ENCODE assay signal across 1 cellular context in genomic region chr9:91896513-91897121, GRCh38.
TF ChIP-seq lines count a peak whose summit lies in the region.

No MANE protein-coding gene starts in this region.

TF ChIP-seq in K562, 482 proteins besides CTCF, POLR2A, EP300 and RAD21 (continued from another document and continues in another):
- TF ChIP-seq MGA (IDR thresholded peaks at IDR 0.05) (no peak), ZNF408 (CRISPR knock-in tag; IDR thresholded peaks at IDR 0.05; ENCODE audit: low read depth) (no peak), MNT (conservative IDR thresholded peaks at IDR 0.05) (no peak), ARID3A (IDR thresholded peaks at IDR 0.05; ENCODE audit: borderline replicate concordance, low read depth, low read length) (no peak), SMARCA4 (IDR thresholded peaks at IDR 0.05) (0 out of 2 replicates have a peak, but pooled peaks have one; percentile 13), PCBP2 (IDR thresholded peaks at IDR 0.05; ENCODE audit: low read depth, low read length, poor library complexity, severe bottlenecking) (no peak), ZNF280A (IDR thresholded peaks at IDR 0.05; ENCODE audit: low read depth, partially characterized antibody) (no peak), KDM5B (IDR thresholded peaks at IDR 0.05; ENCODE audit: insufficient replicate concordance, low read depth, low read length) (no peak), RREB1 (CRISPR knock-in tag; IDR thresholded peaks at IDR 0.05) (no peak), KDM4B (IDR thresholded peaks at IDR 0.05; ENCODE audit: borderline replicate concordance in 2 of 2, low read depth in 1 of 2) (no peak), DIDO1 (tag; IDR thresholded peaks at IDR 0.05; ENCODE audit: low read depth) (no peak), ZFP91 (CRISPR knock-in tag; IDR thresholded peaks at IDR 0.05) (no peak), BRF2 (IDR thresholded peaks at IDR 0.05; ENCODE audit: borderline replicate concordance, insufficient read depth, insufficient read length) (no peak), HLTF (IDR thresholded peaks at IDR 0.05) (no peak), NUFIP1 (IDR thresholded peaks at IDR 0.05; ENCODE audit: partially characterized antibody) (no peak), ZBTB12 (CRISPR knock-in tag; IDR thresholded peaks at IDR 0.05) (no peak), SMARCB1 (IDR thresholded peaks at IDR 0.05; ENCODE audit: insufficient read length, low read depth) (no peak), ZNF175 (CRISPR knock-in tag; IDR thresholded peaks at IDR 0.05; ENCODE audit: low read depth) (no peak), ZC3H4 (CRISPR knock-in tag; IDR thresholded peaks at IDR 0.05; ENCODE audit: borderline replicate concordance) (no peak), TGIF2 (CRISPR knock-in tag; IDR thresholded peaks at IDR 0.05) (no peak)
